8 cellular contexts compared by ENCODE assay signal in the genomic region with DNA sequence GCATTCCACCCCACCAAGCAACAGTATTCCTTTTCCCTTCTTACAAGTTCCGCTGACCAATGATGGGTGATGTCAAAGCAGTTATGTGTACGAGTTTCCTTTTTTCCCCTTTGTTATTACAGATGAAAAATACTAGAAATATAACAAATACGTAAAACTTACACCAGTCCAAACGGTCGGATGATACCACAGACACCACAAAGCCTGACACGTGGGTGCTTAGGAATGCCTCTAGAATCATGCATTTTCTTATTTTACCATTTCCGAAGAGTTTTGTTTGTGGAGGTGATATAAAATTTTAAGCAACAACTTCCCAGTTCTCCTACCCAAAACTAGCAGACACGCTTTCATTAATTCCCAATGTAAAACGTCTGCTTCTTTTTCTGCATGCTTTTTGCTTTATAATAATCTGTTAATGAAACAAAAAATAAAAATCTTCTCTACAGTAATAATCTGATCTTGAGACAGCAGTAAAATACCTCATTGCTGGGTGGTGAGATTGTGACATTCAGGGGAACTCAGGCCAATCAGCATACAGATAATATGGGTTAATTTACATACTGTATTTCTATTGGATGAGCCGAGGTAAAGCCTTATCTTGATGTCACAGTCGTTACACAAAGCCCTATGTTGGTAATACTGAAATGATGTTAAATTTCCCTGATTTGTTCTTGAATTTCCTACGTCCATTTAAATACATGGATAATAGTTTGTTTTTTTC. TPM values are rescaled to one million over a fixed set of nuclear protein-coding genes. Genes with fewer than 3 reads are reported as not detected.
DNase-seq lines count a peak whose midpoint lies in the region; TF ChIP-seq lines count a peak whose summit lies in the region.

No MANE protein-coding gene starts in this region.

- DNase-seq in AG08395 (ENCODE audit: low spot score) (peak; percentile 83), HS-27A (ENCODE audit: low read depth) (peak; percentile 65), SW480 (ENCODE audit: low spot score) (peak; percentile 31), fibroblast of villous mesenchyme (ENCODE audit: low read depth) (peak; percentile 88), retina (peak; percentile 32), SKM-1 treated with dmso at 0.1 percent for 144 hours (lab: John Stamatoyannopoulos, UW; ENCODE audit: unreplicated experiment) (no peak), SKM-1 (lab: John Stamatoyannopoulos, UW; ENCODE audit: unreplicated experiment) (no peak)
- DNase-seq in stimulated activated CD4-positive, alpha-beta T cell treated with anti-CD3 and anti-CD28 coated beads, Interleukin-2, amount 100 ng/mL, for 24 hours = no peak

- H3K4me3 ChIP-seq in fibroblast of villous mesenchyme (ENCODE audit: low read depth, low read length) = peak overlapping the region; percentile 66

- no peak for TF ChIP-seq CTCF in fibroblast of villous mesenchyme (IDR thresholded peaks at IDR 0.05; ENCODE audit: insufficient read depth, low read depth, low read length)

RNA-seq across cellular contexts. Expression of gene GPR85, which starts 0.8 kb away (rescaled TPM):
- 2.6 TPM in 2 replicates for total RNA-seq in fibroblast of villous mesenchyme

RNA-seq across cellular contexts. Expression of gene SMIM30, which starts 30.9 kb away (rescaled TPM):
- total RNA-seq in fibroblast of villous mesenchyme = 47.4 and 75.6 TPM in 2 replicates

Comparison
In these comparisons a context has a peak if more than half of its experiments do, and no peak if none do; other contexts are left out.
1. DNase-seq: peak in AG08395 (single experiment), HS-27A (single experiment), SW480 (single experiment), fibroblast of villous mesenchyme (single experiment) and retina (single experiment); none in SKM-1 treated with dmso at 0.1 percent for 144 hours (single experiment), SKM-1 (single experiment) and stimulated activated CD4-positive, alpha-beta T cell treated with anti-CD3 and anti-CD28 coated beads, Interleukin-2, amount 100 ng/mL, for 24 hours (0 of 2).